Comparison of ENCODE assay signal across 15 cellular contexts in the genomic region with DNA sequence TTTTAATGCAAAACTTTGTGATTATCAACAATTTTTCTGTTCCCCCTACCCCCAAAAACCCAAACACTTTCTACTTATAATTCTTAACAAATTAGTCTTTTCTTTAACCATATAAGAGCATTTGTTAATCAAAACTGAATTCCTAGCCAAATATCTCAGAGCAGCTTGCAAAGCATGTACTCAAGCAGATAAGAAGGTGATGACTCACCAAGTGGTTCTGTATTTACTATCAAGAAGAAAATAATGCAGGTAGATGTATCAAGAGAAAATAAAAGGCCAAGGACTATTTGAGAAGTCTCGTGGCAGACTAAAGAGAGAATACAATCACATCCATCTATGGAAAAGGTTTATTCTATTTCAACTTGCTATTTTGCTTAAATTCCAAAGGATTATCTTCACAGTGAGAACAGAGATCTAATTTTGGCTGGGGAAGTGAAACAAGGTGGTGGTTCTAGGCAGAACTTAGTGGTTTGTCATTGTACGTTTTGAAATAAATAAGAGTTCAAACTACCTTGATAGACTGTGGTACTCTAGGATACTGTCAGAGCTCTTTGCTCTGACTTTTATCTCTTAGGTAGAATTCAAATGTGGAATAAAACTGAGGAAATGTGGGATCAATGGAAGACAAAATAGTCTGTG.
A peak's percentile ranks its signal among the peaks of the same experiment; 100 is the strongest.
DNase-seq lines count a peak whose midpoint lies in the region; ATAC-seq and TF ChIP-seq lines count a peak whose summit lies in the region.
"Had no signal": no experiment of that assay in that cellular context is flagged by ENCODE, and none has a peak within 500 bp of the region (broad histone marks: within the 10 kb centered on the region; RNA-seq: fewer than 3 reads in every experiment).

No MANE protein-coding gene starts in this region.

- no peak overlapping the region for H3K4me3 ChIP-seq in GM12865 (ENCODE audit: low read depth, low read length)
- no peak overlapping the region for H3K4me3 ChIP-seq in astrocyte of the spinal cord (ENCODE audit: low read depth, low read length)
- H3K4me3 ChIP-seq in endodermal cell (ENCODE audit: low read length) = no peak overlapping the region

- H3K27me3 ChIP-seq in endodermal cell (ENCODE audit: control insufficient read depth, insufficient read depth, low read length, poor library complexity, severe bottlenecking) = no peaks in the 10 kb centered on the region

- H3K36me3 ChIP-seq in endodermal cell (ENCODE audit: control insufficient read depth, insufficient read depth, low read length) = no peaks in the 10 kb centered on the region

- 92 to 93% methylated on average over 1 to 2 of the region's 2 CpGs for WGBS in endodermal cell (ENCODE audit: insufficient coverage in 1 of 2, insufficient read length in 1 of 2), 2 experiments

- H3K9me3 ChIP-seq in endodermal cell (ENCODE audit: control insufficient read depth, low read length) = peaks cover 21% of the 10 kb centered on the region

- H3K4me1 Mint-ChIP-seq in endodermal cell = peaks cover 8% of the 10 kb centered on the region

- in situ Hi-C loops in astrocyte of the spinal cord (cut with HindIII; ENCODE audit: low sequenced_read_pairs) = no loop called here

- TF ChIP-seq CTCF in GM12865 (IDR thresholded peaks at IDR 0.05; ENCODE audit: insufficient read depth, low read depth, low read length, missing control alignments) = no peak
- TF ChIP-seq CTCF in astrocyte of the spinal cord (IDR thresholded peaks at IDR 0.05; ENCODE audit: low read depth, low read length) = no peak
- no peak for TF ChIP-seq CTCF in endodermal cell (conservative IDR thresholded peaks at IDR 0.05)

- peak; percentile 76 for ATAC-seq in GM21447 (IDR thresholded peaks at IDR 0.05; ENCODE audit: unreplicated experiment)
- ATAC-seq in HG03460 (IDR thresholded peaks at IDR 0.05; ENCODE audit: unreplicated experiment) = peak; percentile 82
- ATAC-seq in esophagus mucosa = no peak

- H3K27me3 Mint-ChIP-seq in endodermal cell (ENCODE audit: insufficient read depth) = peaks cover 1% of the 10 kb centered on the region

- no peak overlapping the region for H3K4me3 Mint-ChIP-seq in endodermal cell
- H3K4me3 Mint-ChIP-seq: neural crest cell had no signal

- H3K27ac Mint-ChIP-seq in endodermal cell = no peak overlapping the region

- no peak overlapping the region for H3K27ac ChIP-seq in endodermal cell (ENCODE audit: low read depth, low read length)
- H3K27ac ChIP-seq: epithelial cell of prostate had no signal

- peaks cover 1% of the 10 kb centered on the region for H3K36me3 Mint-ChIP-seq in endodermal cell (ENCODE audit: low read depth)

- peaks cover 30% of the 10 kb centered on the region for H3K9me3 Mint-ChIP-seq in endodermal cell

- H3K4me1 ChIP-seq in endodermal cell (ENCODE audit: control insufficient read depth, insufficient read depth, low read length) = no peaks in the 10 kb centered on the region

- DNase-seq in GM12865 (ENCODE audit: low read depth) (peak; percentile 7), astrocyte of the spinal cord (ENCODE audit: low read depth, low spot score) (peak; percentile 12), NCI-H146 (lab: John Stamatoyannopoulos, UW) (no peak), occipital lobe (lab: John Stamatoyannopoulos, UW) (no peak), endodermal cell (no peak)
- DNase-seq: anterior cingulate cortex, GDM1, GOT3, NCI-H345, SW 1271 had no signal

- H3K9ac ChIP-seq in endodermal cell (ENCODE audit: extremely low read depth, low read length, poor library complexity, severe bottlenecking) = no peak overlapping the region

Comparison
In these comparisons a context has a peak if more than half of its experiments do, and no peak if none do; other contexts are left out.
1. DNase-seq: peak in GM12865 (single experiment) and astrocyte of the spinal cord (single experiment); none in NCI-H146 (single experiment), occipital lobe (single experiment) and endodermal cell (single experiment).